1 cellular context compared by ENCODE assay signal in genomic region chr1:147242449-147243227, GRCh38.
A peak's percentile ranks its signal among the peaks of the same experiment; 100 is the strongest.
TF ChIP-seq lines count a peak whose summit lies in the region.

TSS of gene CHD1L (plus strand) at chr1:147242684. CDS start at chr1:147242704, 20 bp downstream.

TF ChIP-seq in HepG2, 621 proteins besides CTCF, POLR2A, EP300 and RAD21 (continued from another document and continues in another):
- TF ChIP-seq ZNF691 (CRISPR knock-in tag; IDR thresholded peaks at IDR 0.05; ENCODE audit: borderline replicate concordance, low read depth): peak; percentile 72; the same call in 1 of the 2 replicates
- TF ChIP-seq SRF (IDR thresholded peaks at IDR 0.05; ENCODE audit: low read depth, low read length): no peak
- TF ChIP-seq ZKSCAN8 (CRISPR knock-in tag; IDR thresholded peaks at IDR 0.05; ENCODE audit: borderline replicate concordance): peak; percentile 68; the same call in 1 of the 2 replicates
- peak; percentile 79 for TF ChIP-seq POLR2G (IDR thresholded peaks at IDR 0.05; ENCODE audit: low read depth, low read length)
- TF ChIP-seq ZBTB42 (CRISPR knock-in tag; IDR thresholded peaks at IDR 0.05): 0 out of 2 replicates have a peak, but pooled peaks have one; percentile 44
- no peak for TF ChIP-seq ZNF430 (CRISPR knock-in tag; IDR thresholded peaks at IDR 0.05)
- TF ChIP-seq SMARCC2 (IDR thresholded peaks at IDR 0.05): no peak
- no peak for TF ChIP-seq SP1 (IDR thresholded peaks at IDR 0.05)
- peak; percentile 77 for TF ChIP-seq SP1 (CRISPR knock-in tag; IDR thresholded peaks at IDR 0.05)
- TF ChIP-seq YEATS4 (CRISPR knock-in tag; IDR thresholded peaks at IDR 0.05; ENCODE audit: borderline replicate concordance): peak; percentile 58; the same call in 1 of the 2 replicates
- no peak for TF ChIP-seq DPF2 (CRISPR knock-in tag; IDR thresholded peaks at IDR 0.05; ENCODE audit: borderline replicate concordance, low read depth)
- no peak; the same call in 1 of the 2 replicates for TF ChIP-seq ZNF12 (CRISPR knock-in tag; IDR thresholded peaks at IDR 0.05)
- no peak for TF ChIP-seq MAFK (conservative IDR thresholded peaks at IDR 0.05 in 1 of 2, IDR thresholded peaks at IDR 0.05 in 1 of 2; ENCODE audit: low read length in 2 of 2)
- TF ChIP-seq LRRFIP1 (CRISPR knock-in tag; conservative IDR thresholded peaks at IDR 0.05): no peak
- TF ChIP-seq NAIF1 (CRISPR knock-in tag; IDR thresholded peaks at IDR 0.05; ENCODE audit: borderline replicate concordance): no peak
- no peak for TF ChIP-seq NFE2 (CRISPR knock-in tag; IDR thresholded peaks at IDR 0.05)
- TF ChIP-seq PCBP1 (IDR thresholded peaks at IDR 0.05; ENCODE audit: borderline replicate concordance, low read depth, low read length): no peak
- TF ChIP-seq ZNF335 (CRISPR knock-in tag; IDR thresholded peaks at IDR 0.05): no peak
- TF ChIP-seq MLLT10 (CRISPR knock-in tag; IDR thresholded peaks at IDR 0.05): no peak
- TF ChIP-seq ZNF280D (CRISPR knock-in tag; IDR thresholded peaks at IDR 0.05): peak; percentile 41; the same call in 1 of the 2 replicates
- peak; percentile 89 for TF ChIP-seq PATZ1 (CRISPR knock-in tag; IDR thresholded peaks at IDR 0.05)
- no peak for TF ChIP-seq NCOA1 (CRISPR knock-in tag; IDR thresholded peaks at IDR 0.05)
- no peak for TF ChIP-seq MYNN (CRISPR knock-in tag; IDR thresholded peaks at IDR 0.05; ENCODE audit: low read depth)
- no peak; the same call in 1 of the 2 replicates for TF ChIP-seq ZNF639 (CRISPR knock-in tag; conservative IDR thresholded peaks at IDR 0.05)
- peak; percentile 49 for TF ChIP-seq NCOA2 (CRISPR knock-in tag; IDR thresholded peaks at IDR 0.05)
- peak; percentile 26; the same call in 1 of the 2 replicates for TF ChIP-seq ZNF784 (CRISPR knock-in tag; IDR thresholded peaks at IDR 0.05; ENCODE audit: borderline replicate concordance)
- no peak; the same call in 1 of the 2 replicates for TF ChIP-seq ZSCAN25 (CRISPR knock-in tag; IDR thresholded peaks at IDR 0.05)
- no peak for TF ChIP-seq RNF2 (conservative IDR thresholded peaks at IDR 0.05; ENCODE audit: low read depth)
- no peak for TF ChIP-seq ZBTB37 (CRISPR knock-in tag; IDR thresholded peaks at IDR 0.05)
- no peak; the same call in 1 of the 2 replicates for TF ChIP-seq ZNF619 (CRISPR knock-in tag; IDR thresholded peaks at IDR 0.05)
- peak; percentile 65; the same call in 1 of the 2 replicates for TF ChIP-seq FOXK1 (CRISPR knock-in tag; IDR thresholded peaks at IDR 0.05; ENCODE audit: borderline replicate concordance, low read depth)
- TF ChIP-seq ZSCAN5A (CRISPR knock-in tag; IDR thresholded peaks at IDR 0.05; ENCODE audit: borderline replicate concordance): peak; percentile 94; the same call in 1 of the 2 replicates
- no peak for TF ChIP-seq FOXJ3 (CRISPR knock-in tag; IDR thresholded peaks at IDR 0.05; ENCODE audit: borderline replicate concordance)
- no peak for TF ChIP-seq ZNF674 (CRISPR knock-in tag; IDR thresholded peaks at IDR 0.05; ENCODE audit: low read depth)
- TF ChIP-seq ADNP (CRISPR knock-in tag; IDR thresholded peaks at IDR 0.05): no peak
- peak; percentile 93 for TF ChIP-seq ETV5 (CRISPR knock-in tag; IDR thresholded peaks at IDR 0.05; ENCODE audit: borderline replicate concordance)
- TF ChIP-seq PAF1 (CRISPR knock-in tag; IDR thresholded peaks at IDR 0.05): no peak
- TF ChIP-seq MTF1 (CRISPR knock-in tag; IDR thresholded peaks at IDR 0.05): 0 out of 2 replicates have a peak, but pooled peaks have one; percentile 34
- TF ChIP-seq ZBTB10 (CRISPR knock-in tag; IDR thresholded peaks at IDR 0.05; ENCODE audit: borderline replicate concordance): no peak
- TF ChIP-seq REL (CRISPR knock-in tag; conservative IDR thresholded peaks at IDR 0.05): 0 out of 2 replicates have a peak, but pooled peaks have one; percentile 60
- no peak for TF ChIP-seq BCLAF1 (IDR thresholded peaks at IDR 0.05)
- no peak for TF ChIP-seq CREBL2 (CRISPR knock-in tag; IDR thresholded peaks at IDR 0.05; ENCODE audit: borderline replicate concordance)
- TF ChIP-seq ZNF263 (CRISPR knock-in tag; IDR thresholded peaks at IDR 0.05): 0 out of 2 replicates have a peak, but pooled peaks have one; percentile 45
